21 cellular contexts compared by ENCODE assay signal in the genomic region with DNA sequence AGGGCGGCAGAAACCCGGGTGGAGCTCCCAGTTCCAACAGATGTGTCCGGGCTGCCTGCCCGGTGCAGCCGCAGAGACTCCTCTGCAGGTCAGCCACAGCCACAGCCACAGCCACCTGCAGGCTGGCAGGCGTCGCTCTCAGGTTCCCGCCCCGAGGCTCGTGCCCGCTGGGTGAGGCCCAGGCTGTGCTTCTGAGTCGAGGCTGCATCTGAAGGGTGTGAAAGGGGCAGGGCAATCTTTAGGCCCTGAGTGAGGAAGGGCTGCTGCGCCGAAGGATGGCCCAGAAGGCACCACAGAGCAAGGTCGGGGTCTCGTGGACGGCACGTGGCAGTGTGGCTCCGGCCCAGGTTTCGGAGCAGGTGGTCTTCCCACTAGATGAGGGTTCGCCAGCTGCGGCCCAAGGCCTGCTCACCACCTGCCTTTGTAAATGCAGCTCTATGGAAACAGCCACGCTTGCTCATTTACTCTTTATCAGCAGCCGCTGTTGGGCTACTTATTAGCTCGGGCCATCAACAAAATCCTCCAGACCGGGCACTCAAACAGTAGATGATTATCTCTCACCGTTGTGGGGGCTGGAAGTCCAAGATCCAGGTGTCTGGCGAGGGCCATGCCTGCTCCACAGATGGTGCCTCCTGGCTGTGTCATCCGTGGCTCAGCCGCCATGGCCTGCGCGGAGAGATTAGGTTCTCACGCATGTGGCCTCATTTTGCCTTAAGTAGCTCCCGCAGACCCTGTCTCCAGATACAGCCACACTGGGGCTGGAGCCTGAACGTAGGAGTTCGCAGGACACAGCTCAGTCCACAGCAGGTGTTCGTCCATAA. TPM values are rescaled to one million over a fixed set of nuclear protein-coding genes. Genes with fewer than 3 reads are reported as not detected.
DNase-seq lines count a peak whose midpoint lies in the region; ATAC-seq, FAIRE-seq and TF ChIP-seq lines count a peak whose summit lies in the region.
"Had no signal": no experiment of that assay in that cellular context is flagged by ENCODE, and none has a peak within 500 bp of the region (broad histone marks: within the 10 kb centered on the region; RNA-seq: fewer than 3 reads in every experiment).

No MANE protein-coding gene starts in this region.

- 95% methylated on average over 26 of the region's 37 CpGs; no CpG with 5 or more reads in 1 of the 2 experiments for WGBS in IMR-90 (ENCODE audit: extremely low coverage in 2 of 2, insufficient read length in 1 of 2), 2 experiments
- WGBS in K562 (ENCODE audit: insufficient coverage, low coverage, missing lambda C conversion rate) = 77% methylated on average over 21 of the region's 37 CpGs
- 49% methylated on average over 24 of the region's 37 CpGs for WGBS in HepG2 (ENCODE audit: low lambda C conversion rate)
- WGBS in spleen, 5 donors = 92 to 96% (median 93%) methylated on average over 31 to 37 of the region's 37 CpGs

- TF ChIP-seq POLR2A in IMR-90 (IDR thresholded peaks at IDR 0.05; ENCODE audit: low read depth, low read length) (no peak), K562 (conservative IDR thresholded peaks at IDR 0.05) (no peak), HepG2 (IDR thresholded peaks at IDR 0.05; ENCODE audit: insufficient read depth in 1 of 2, low read depth in 2 of 2, low read length in 2 of 2) (no peak), spleen (IDR thresholded peaks at IDR 0.05) (no peak)

- in situ Hi-C loops in IMR-90 (cut with MboI; ENCODE audit: low sequenced_read_pairs) = no loop called here
- in situ Hi-C loops in K562 (cut with MboI) = no loop called here
- in situ Hi-C loops in HepG2 (cut with HindIII; ENCODE audit: extremely low pct_ligation_motif_present, low pct_unique_long_range_greater_than_20kb) = no loop called here

- POLR2A ChIA-PET in IMR-90 (lab: Charles Lee; ENCODE audit: unreplicated experiment) (no interaction called here), K562 (lab: Yijun Ruan, JAX) (interaction anchor here (0.7 kb wide), 2 partner anchors 56 to 932 kb away, joined by 3 to 4 read pairs; no protein-coding TSS in a partner anchor), HepG2 (lab: Yijun Ruan, JAX) (no interaction called here)

- H3K23ac ChIP-seq in IMR-90 (ENCODE audit: low read depth, low read length) = no peak overlapping the region

- TF ChIP-seq RAD21 in IMR-90 (IDR thresholded peaks at IDR 0.05; ENCODE audit: low read length) (no peak), K562 (CRISPR knock-in tag; conservative IDR thresholded peaks at IDR 0.05 in 1 of 2, IDR thresholded peaks at IDR 0.05 in 1 of 2) (no peak), HepG2 (CRISPR knock-in tag; IDR thresholded peaks at IDR 0.05) (no peak)

- H3K4me3 ChIP-seq in IMR-90 (ENCODE audit: insufficient read depth, low read depth, low read length) (no peak overlapping the region), K562 (no peak overlapping the region), HepG2 (replicated peaks in 1 of 3; ENCODE audit: insufficient read depth in 1 of 3, low read depth in 2 of 3, low read length in 3 of 3) (peak overlapping the region in 1 of 3 experiments; percentile 3; a peak in 1 of 6 replicates), spleen (no peak overlapping the region)
- H3K4me3 ChIP-seq: breast epithelium, gastrocnemius medialis, GM23248, right atrium auricular region, SJCRH30 had no signal

- H2BK20ac ChIP-seq in IMR-90 (ENCODE audit: low read depth, low read length) = no peak overlapping the region

- H3K79me2 ChIP-seq in K562 (ENCODE audit: control insufficient read depth, insufficient read depth, low read length) (peaks cover 15% of the 10 kb centered on the region; the same call in 2 of the 3 replicates), HepG2 (ENCODE audit: insufficient read depth, low read length) (peaks cover 14% of the 10 kb centered on the region)

- TF ChIP-seq CTCF in IMR-90 (conservative IDR thresholded peaks at IDR 0.05; ENCODE audit: low read depth, low read length) (no peak), K562 (IDR thresholded peaks at IDR 0.05 in 2 of 3, conservative IDR thresholded peaks at IDR 0.05 in 1 of 3; ENCODE audit: insufficient read depth in 2 of 3, low read depth in 1 of 3, low read length in 3 of 3) (no peak), HepG2 (CRISPR knock-in tag; IDR thresholded peaks at IDR 0.05) (no peak), spleen (IDR thresholded peaks at IDR 0.05 in 8 of 11, conservative IDR thresholded peaks at IDR 0.05 in 3 of 11) (no peak)

- H3K18ac ChIP-seq in IMR-90 (ENCODE audit: low read depth, low read length) = no peak overlapping the region

- H2BK5ac ChIP-seq in IMR-90 (ENCODE audit: low read depth, low read length, poor library complexity, severe bottlenecking) = no peak overlapping the region

- H3K14ac ChIP-seq in IMR-90 (replicated peaks; ENCODE audit: low read depth, low read length) = no peak overlapping the region

- BruUV-seq in IMR-90 (replicated peaks; lab: Mats Ljungman, UMichigan) (no TSS peak), K562 (replicated peaks; lab: Mats Ljungman, UMichigan) (no TSS peak), HepG2 (replicated peaks; lab: Mats Ljungman, UMichigan) (no TSS peak)

- no peak for ATAC-seq in IMR-90 (ENCODE audit: low read depth)
- no peak for ATAC-seq in K562
- ATAC-seq in HepG2 = peak; percentile 88
- ATAC-seq: gastrocnemius medialis; left ventricle myocardium superior; stimulated activated naive B cell treated with anti-CD40 and anti-IgM and Interleukin-4, amounts not matched to agents 10 μg/mL and 1 μg/mL and 100 μg/mL, for 72 hours had no signal

- H3K27me3 ChIP-seq in IMR-90 (ENCODE audit: control insufficient read depth, insufficient read depth, low read length) = no peaks in the 10 kb centered on the region
- no peaks in the 10 kb centered on the region for H3K27me3 ChIP-seq in K562 (ENCODE audit: control insufficient read depth in 2 of 2, insufficient read depth in 2 of 2, low read length in 2 of 2)
- no peaks in the 10 kb centered on the region for H3K27me3 ChIP-seq in HepG2 (ENCODE audit: control insufficient read depth in 1 of 2, insufficient read depth in 2 of 2, low read length in 2 of 2)
- H3K27me3 ChIP-seq in spleen (replicated peaks in 1 of 7) = no peaks in the 10 kb centered on the region
- H3K27me3 ChIP-seq: breast epithelium, gastrocnemius medialis, right atrium auricular region, SJCRH30 had no signal

- intact Hi-C loops in IMR-90 (cut with micrococcal nuclease) = no loop called here
- intact Hi-C loops in K562 (cut with micrococcal nuclease) = no loop called here
- intact Hi-C loops in HepG2 (cut with micrococcal nuclease; ENCODE audit: unreplicated experiment) = loop anchor here (1.0 kb wide), 1 partner anchor 18 kb away; no protein-coding TSS in a partner anchor
- intact Hi-C loops in spleen (cut with DNase I; ENCODE audit: low total_unique reads) = no loop called here

- peak overlapping the region; percentile 81 for H2AK9ac ChIP-seq in IMR-90 (replicated peaks; ENCODE audit: low read depth, low read length, poor library complexity)

- no peak overlapping the region for H3K4ac ChIP-seq in IMR-90 (ENCODE audit: low read depth, low read length)

- H3K4me1 ChIP-seq in IMR-90 (ENCODE audit: control insufficient read depth, insufficient read depth, low read length) = peaks cover 16% of the 10 kb centered on the region
- peaks cover 0 to 32% of the 10 kb centered on the region in 2 experiments; a peak in 3 of 5 replicates for H3K4me1 ChIP-seq in K562 (replicated peaks in 1 of 2; ENCODE audit: control insufficient read depth in 2 of 2, insufficient read depth in 2 of 2, low read length in 2 of 2)
- H3K4me1 ChIP-seq in HepG2 (ENCODE audit: insufficient read depth, low read length) = peaks cover 38% of the 10 kb centered on the region
- peaks cover 0 to 59% (median 31%) of the 10 kb centered on the region in 6 donors for H3K4me1 ChIP-seq in spleen

- H4K20me1 ChIP-seq in IMR-90 (ENCODE audit: insufficient read depth, low read length) (peaks cover 54% of the 10 kb centered on the region), K562 (replicated peaks; ENCODE audit: control insufficient read depth, insufficient read depth, low read length) (no peaks in the 10 kb centered on the region), HepG2 (ENCODE audit: insufficient read depth, low read length) (peaks cover 22% of the 10 kb centered on the region; the same call in 1 of the 2 replicates)

- peaks cover 50% of the 10 kb centered on the region for H3K36me3 ChIP-seq in IMR-90 (ENCODE audit: control insufficient read depth, insufficient read depth, low read length)
- H3K36me3 ChIP-seq in K562 (ENCODE audit: control insufficient read depth, insufficient read depth, low read length) = peaks cover 12% of the 10 kb centered on the region; the same call in 1 of the 3 replicates
- peaks cover 1 to 27% of the 10 kb centered on the region in 2 experiments; a peak in 3 of 5 replicates for H3K36me3 ChIP-seq in HepG2 (replicated peaks in 1 of 2; ENCODE audit: control insufficient read depth in 1 of 2, insufficient read depth in 2 of 2, low read length in 2 of 2)
- H3K36me3 ChIP-seq in spleen = peaks cover 0 to 89% (median 13%) of the 10 kb centered on the region in 6 donors
- H3K36me3 ChIP-seq: breast epithelium, right atrium auricular region had no signal

- FAIRE-seq in K562 (lab: Jason Lieb, UNC) (no peak), HepG2 (lab: Jason Lieb, UNC) (peak; percentile 92)

- peaks cover 53 to 86% of the 10 kb centered on the region in 2 experiments for H3K79me1 ChIP-seq in IMR-90 (ENCODE audit: low read depth in 1 of 2, low read length in 2 of 2)

- CTCF ChIA-PET in IMR-90 (lab: Yijun Ruan, JAX) (interaction anchor here (0.9 kb wide), 1 partner anchor 10 kb away, joined by 3 read pairs; no protein-coding TSS in a partner anchor), K562 (lab: Yijun Ruan, JAX; ENCODE audit: low intra/inter-chr PET ratio) (no interaction called here), HepG2 (lab: Yijun Ruan, JAX; ENCODE audit: low intra/inter-chr PET ratio, low total read pairs) (no interaction called here)

- no peak overlapping the region for H2BK15ac ChIP-seq in IMR-90 (ENCODE audit: low read depth, low read length)

- dilution Hi-C loops in IMR-90 (cut with HindIII; ENCODE audit: low sequenced_read_pairs, unreplicated experiment) = no loop called here

- H4K91ac ChIP-seq in IMR-90 (ENCODE audit: insufficient read depth, low read depth, low read length) = no peak overlapping the region

- no peak overlapping the region for H3K27ac ChIP-seq in IMR-90 (ENCODE audit: insufficient read depth, low read length)
- no peak overlapping the region for H3K27ac ChIP-seq in K562 (ENCODE audit: extremely low read depth, low read depth, low read length)
- H3K27ac ChIP-seq in HepG2 (ENCODE audit: extremely low read length, insufficient read depth, low read length) = peak overlapping the region; percentile 52
- H3K27ac ChIP-seq in spleen = peak overlapping the region in 2 of 8 donors; percentile 27 to 75
- H3K27ac ChIP-seq: gastrocnemius medialis, GM23248, right atrium auricular region had no signal

- H2BK120ac ChIP-seq in IMR-90 (ENCODE audit: low read depth, low read length) = no peak overlapping the region

- no peak overlapping the region for H3K56ac ChIP-seq in IMR-90 (ENCODE audit: extremely low read depth, insufficient read depth, low read length)

- H2AFZ ChIP-seq in IMR-90 (replicated peaks; ENCODE audit: low read length, poor library complexity) (no peak overlapping the region), K562 (ENCODE audit: low read depth, low read length) (no peak overlapping the region), HepG2 (ENCODE audit: low read length) (no peak overlapping the region)
- H2AFZ ChIP-seq: GM23248 had no signal

- no peak overlapping the region for H2AK5ac ChIP-seq in IMR-90 (ENCODE audit: low read depth, low read length)

- no peak overlapping the region for H4K8ac ChIP-seq in IMR-90 (ENCODE audit: low read depth in 2 of 2, low read length in 2 of 2)

- H3K9me3 ChIP-seq in IMR-90 (ENCODE audit: control insufficient read depth, insufficient read depth, low read length) = peaks cover 7% of the 10 kb centered on the region; the same call in 1 of the 2 replicates
- H3K9me3 ChIP-seq in K562 (replicated peaks; ENCODE audit: control insufficient read depth, insufficient read depth, low read depth, low read length) = no peaks in the 10 kb centered on the region; the same call in 1 of the 2 replicates
- H3K9me3 ChIP-seq in HepG2 (ENCODE audit: low read length) = no peaks in the 10 kb centered on the region
- H3K9me3 ChIP-seq in spleen = peaks cover 0 to 13% (median 1%) of the 10 kb centered on the region in 8 donors
- H3K9me3 ChIP-seq: breast epithelium, gastrocnemius medialis, right atrium auricular region, SJCRH30 had no signal

- H4K5ac ChIP-seq in IMR-90 (ENCODE audit: low read depth, low read length) = no peak overlapping the region

- H3K4me2 ChIP-seq in IMR-90 (ENCODE audit: low read depth, low read length) = no peak overlapping the region
- H3K4me2 ChIP-seq in K562 (ENCODE audit: insufficient read depth, low read length) = no peak overlapping the region
- H3K4me2 ChIP-seq in HepG2 (ENCODE audit: low read depth, low read length) = peak overlapping the region; percentile 25

- H3K9ac ChIP-seq in IMR-90 (ENCODE audit: low read depth, low read length) (no peak overlapping the region), K562 (ENCODE audit: insufficient read depth in 1 of 2, low read depth in 2 of 2, low read length in 2 of 2) (0 out of 4 replicates have a peak overlapping the region, but pooled peaks of 1 of the 2 experiments have one; percentile 68), HepG2 (ENCODE audit: insufficient read depth, low read depth, low read length) (peak overlapping the region; percentile 36)
- H3K9ac ChIP-seq: GM23248 had no signal

- TF ChIP-seq EP300 in K562 (IDR thresholded peaks at IDR 0.05; ENCODE audit: low read length) = no peak
- 0 out of 4 replicates have a peak, but pooled peaks of 1 of the 2 experiments have one; percentile 8 for TF ChIP-seq EP300 in HepG2 (IDR thresholded peaks at IDR 0.05; ENCODE audit: low read depth in 2 of 2, low read length in 2 of 2)
- no peak for TF ChIP-seq EP300 in HepG2 (CRISPR knock-in tag; IDR thresholded peaks at IDR 0.05; ENCODE audit: borderline replicate concordance)

- H3K9me1 ChIP-seq in IMR-90 (ENCODE audit: insufficient read depth, low read length) (peaks cover 7% of the 10 kb centered on the region; the same call in 1 of the 2 replicates), K562 (ENCODE audit: control insufficient read depth, insufficient read depth, low read length) (no peaks in the 10 kb centered on the region)

- DNase-seq in IMR-90 (no peak), K562 (ENCODE audit: extremely low read depth in 1 of 4, low spot score in 3 of 4) (peak in 1 of 4 experiments; percentile 15), HepG2 (ENCODE audit: low spot score) (peak; percentile 80), spleen (peak; percentile 64), putamen (ENCODE audit: low spot score) (no peak), T1000 (lab: John Stamatoyannopoulos, UW) (no peak)
- no peak for DNase-seq in stimulated activated CD4-positive, alpha-beta T cell treated with anti-CD3 and anti-CD28 coated beads, Interleukin-4, amount 100 ng/mL, for 1 hour
- DNase-seq: activated CD4-positive, CD25-positive, alpha-beta regulatory T cell treated with anti-CD3 and anti-CD28 coated beads, Interleukin-2, amount 50 U/mL, for 72 hours; dermis blood vessel endothelial cell; erythroblast; gastrocnemius medialis; GM23248; Kasumi-1; left ventricle myocardium superior; NCI-H1105; NCI-H526 treated with DMSO at 0.1 percent for 48 hours; occipital lobe; SJCRH30; stimulated activated naive B cell treated with anti-CD40 and anti-IgM and Interleukin-4, amounts not matched to agents 10 μg/mL and 1 μg/mL and 100 μg/mL, for 72 hours had no signal

RNA-seq across cellular contexts. Expression of gene TFDP1, which starts 40.3 kb away (rescaled TPM):
- total RNA-seq in IMR-90 (2012; rRNA removed) (59.2 and 59.3 TPM in 2 replicates), K562 (2014; rRNA removed) (55.2 and 71.3 TPM in 2 replicates), K562 (2014; rRNA removed; fragmentation: Illumina TruSeq; extraction: Trizol) (68.1 and 69.1 TPM in 2 replicates), K562 (2015; rRNA removed; fragmentation: Illumina TruSeq; extraction: Trizol) (61.3 and 64.1 TPM in 2 replicates), K562 (2021) (115 and 120 TPM in 2 replicates), HepG2 (2016; rRNA removed; fragmentation: Illumina TruSeq; extraction: Trizol) (78.3 and 84.2 TPM in 2 replicates), spleen (10 to 100 TPM; 47.5 to 91.7 (median 59.4) TPM)
- polyA plus RNA-seq in IMR-90 (2012; rRNA removed) (97.0 and 97.8 TPM in 2 replicates), K562 (2011; rRNA removed) (70.6 and 98.1 TPM in 2 replicates), K562 (2014; fragmentation: Illumina TruSeq; extraction: Trizol) (129 and 145 TPM in 2 replicates), K562 (2014; fragmentation: Nextera tagmentation; extraction: Ambion mirVana) (10 to 100 TPM; 33.8 to 41.7 TPM), K562 (2014; rRNA removed) (102 and 134 TPM in 2 replicates), HepG2 (2011; rRNA removed) (31.6 and 38.0 TPM in 2 replicates), spleen (10 to 100 TPM; 21.7 to 42.4 (median 40.1) TPM)
- 50.0 and 55.8 TPM in 2 replicates for polyA plus RNA-seq in IMR-90 (2012; cell fraction: cytosol; rRNA removed)
- polyA plus RNA-seq in IMR-90 (2012; cell fraction: nucleus; rRNA removed; ENCODE audit: low replicate concordance) = 54.6 and 91.2 TPM in 2 replicates
- total RNA-seq in K562 (2011; cell fraction: chromatin; rRNA removed; ENCODE audit: low replicate concordance) = 47.7 and 68.4 TPM in 2 replicates
- 25.8 and 28.5 TPM in 2 replicates for total RNA-seq in K562 (2011; cell fraction: nucleolus; rRNA removed)
- total RNA-seq in K562 (2011; cell fraction: nucleoplasm; rRNA removed) = 37.4 and 47.0 TPM in 2 replicates
- 52.3 and 59.1 TPM in 2 replicates for polyA plus RNA-seq in K562 (2011; cell fraction: cytosol; rRNA removed)
- 65.1 and 75.2 TPM in 2 replicates for polyA plus RNA-seq in K562 (2011; cell fraction: nucleus; rRNA removed)
- 73.1 and 90.3 TPM in 2 replicates for polyA plus RNA-seq in K562 (2012)
- polyA minus RNA-seq in K562 (2011; rRNA and poly(A)+ RNA removed) = 61.3 and 72.6 TPM in 2 replicates
- 46.6 and 48.6 TPM in 2 replicates for polyA minus RNA-seq in K562 (2011; cell fraction: cytosol; rRNA and poly(A)+ RNA removed)
- polyA minus RNA-seq in K562 (2011; cell fraction: nucleus; rRNA and poly(A)+ RNA removed) = 20.1 and 23.3 TPM in 2 replicates
- 194 and 195 TPM in 2 replicates for total RNA-seq in HepG2 (2016; cell fraction: cytosol; rRNA removed; fragmentation: Illumina TruSeq; extraction: Trizol; ENCODE audit: low read depth)
- 67.1 and 88.3 TPM in 2 replicates for total RNA-seq in HepG2 (2016; cell fraction: insoluble cytoplasmic fraction; rRNA removed; fragmentation: Illumina TruSeq; extraction: Trizol)
- 221 and 222 TPM in 2 replicates for total RNA-seq in HepG2 (2016; cell fraction: membrane; rRNA removed; fragmentation: Illumina TruSeq; extraction: Trizol)
- total RNA-seq in HepG2 (2016; cell fraction: nucleus; rRNA removed; fragmentation: Illumina TruSeq; extraction: Trizol) = 49.7 and 57.5 TPM in 2 replicates
- 25.7 and 26.3 TPM in 2 replicates for polyA plus RNA-seq in HepG2 (2011; cell fraction: cytosol; rRNA removed)
- polyA plus RNA-seq in HepG2 (2011; cell fraction: nucleus; rRNA removed) = 37.1 and 39.8 TPM in 2 replicates
- 25.2 and 38.0 TPM in 2 replicates for polyA plus RNA-seq in HepG2 (2012)
- polyA plus RNA-seq in HepG2 (2016; cell fraction: cytosol; fragmentation: Illumina TruSeq; extraction: Trizol; ENCODE audit: low read depth) = 283 and 288 TPM in 2 replicates
- 98.5 and 123 TPM in 2 replicates for polyA plus RNA-seq in HepG2 (2016; cell fraction: insoluble cytoplasmic fraction; fragmentation: Illumina TruSeq; extraction: Trizol; ENCODE audit: low read depth)
- polyA plus RNA-seq in HepG2 (2016; cell fraction: membrane; fragmentation: Illumina TruSeq; extraction: Trizol; ENCODE audit: low read depth) = 260 and 268 TPM in 2 replicates
- 93.4 and 97.4 TPM in 2 replicates for polyA plus RNA-seq in HepG2 (2016; cell fraction: nucleus; fragmentation: Illumina TruSeq; extraction: Trizol; ENCODE audit: insufficient read depth, low read depth)
- 27.0 and 92.2 TPM in 2 replicates for polyA minus RNA-seq in HepG2 (2011; rRNA and poly(A)+ RNA removed; ENCODE audit: low replicate concordance)
- polyA minus RNA-seq in HepG2 (2011; cell fraction: cytosol; rRNA and poly(A)+ RNA removed) = 13.8 and 22.4 TPM in 2 replicates
- polyA minus RNA-seq in HepG2 (2011; cell fraction: nucleus; rRNA and poly(A)+ RNA removed) = 24.0 and 26.7 TPM in 2 replicates

RNA-seq across cellular contexts. Expression of gene DCUN1D2, which starts 53.8 kb away (rescaled TPM):
- 6.9 and 8.1 TPM in 2 replicates for total RNA-seq in IMR-90 (2012; rRNA removed)
- polyA plus RNA-seq in IMR-90 (2012; rRNA removed) = 7.9 and 11.5 TPM in 2 replicates
- 4.2 and 6.5 TPM in 2 replicates for polyA plus RNA-seq in IMR-90 (2012; cell fraction: cytosol; rRNA removed)
- polyA plus RNA-seq in IMR-90 (2012; cell fraction: nucleus; rRNA removed; ENCODE audit: low replicate concordance) = 43.9 and 65.7 TPM in 2 replicates
- total RNA-seq in K562 (2011; cell fraction: chromatin; rRNA removed; ENCODE audit: low replicate concordance) = 59.2 and 77.8 TPM in 2 replicates
- total RNA-seq in K562 (2011; cell fraction: nucleolus; rRNA removed) = 25.3 and 28.3 TPM in 2 replicates
- 33.1 and 34.6 TPM in 2 replicates for total RNA-seq in K562 (2011; cell fraction: nucleoplasm; rRNA removed)
- total RNA-seq in K562 (2014; rRNA removed) = 9.7 and 13.3 TPM in 2 replicates
- 10.0 and 11.1 TPM in 2 replicates for total RNA-seq in K562 (2014; rRNA removed; fragmentation: Illumina TruSeq; extraction: Trizol)
- total RNA-seq in K562 (2015; rRNA removed; fragmentation: Illumina TruSeq; extraction: Trizol) = 10.0 and 10.9 TPM in 2 replicates
- total RNA-seq in K562 (2021) = 12.1 and 16.8 TPM in 2 replicates
- polyA plus RNA-seq in K562 (2011; rRNA removed) = 9.9 and 12.9 TPM in 2 replicates
- 9.1 and 10.1 TPM in 2 replicates for polyA plus RNA-seq in K562 (2011; cell fraction: cytosol; rRNA removed)
- polyA plus RNA-seq in K562 (2011; cell fraction: nucleus; rRNA removed) = 19.2 and 27.0 TPM in 2 replicates
- polyA plus RNA-seq in K562 (2012) = 9.2 and 9.6 TPM in 2 replicates
- polyA plus RNA-seq in K562 (2014; fragmentation: Illumina TruSeq; extraction: Trizol) = 11.6 and 12.0 TPM in 2 replicates
- polyA plus RNA-seq in K562 (2014; fragmentation: Nextera tagmentation; extraction: Ambion mirVana) = 1 to 10 TPM; 2.1 to 2.2 TPM
- 15.8 and 16.7 TPM in 2 replicates for polyA plus RNA-seq in K562 (2014; rRNA removed)
- polyA minus RNA-seq in K562 (2011; rRNA and poly(A)+ RNA removed) = 17.1 and 18.5 TPM in 2 replicates
- 4.5 and 4.9 TPM in 2 replicates for polyA minus RNA-seq in K562 (2011; cell fraction: cytosol; rRNA and poly(A)+ RNA removed)
- polyA minus RNA-seq in K562 (2011; cell fraction: nucleus; rRNA and poly(A)+ RNA removed) = 8.6 and 10.1 TPM in 2 replicates
- 7.4 and 9.6 TPM in 2 replicates for total RNA-seq in HepG2 (2016; rRNA removed; fragmentation: Illumina TruSeq; extraction: Trizol)
- 12.3 and 13.3 TPM in 2 replicates for total RNA-seq in HepG2 (2016; cell fraction: cytosol; rRNA removed; fragmentation: Illumina TruSeq; extraction: Trizol; ENCODE audit: low read depth)
- 6.4 and 10.2 TPM in 2 replicates for total RNA-seq in HepG2 (2016; cell fraction: insoluble cytoplasmic fraction; rRNA removed; fragmentation: Illumina TruSeq; extraction: Trizol)
- total RNA-seq in HepG2 (2016; cell fraction: membrane; rRNA removed; fragmentation: Illumina TruSeq; extraction: Trizol) = 9.2 and 9.7 TPM in 2 replicates
- total RNA-seq in HepG2 (2016; cell fraction: nucleus; rRNA removed; fragmentation: Illumina TruSeq; extraction: Trizol) = 16.2 and 17.5 TPM in 2 replicates
- polyA plus RNA-seq in HepG2 (2011; rRNA removed) = 9.1 and 11.9 TPM in 2 replicates
- 7.6 and 8.0 TPM in 2 replicates for polyA plus RNA-seq in HepG2 (2011; cell fraction: cytosol; rRNA removed)
- 23.2 and 28.2 TPM in 2 replicates for polyA plus RNA-seq in HepG2 (2011; cell fraction: nucleus; rRNA removed)
- polyA plus RNA-seq in HepG2 (2012) = 11.5 and 12.0 TPM in 2 replicates
- 2.5 and 2.6 TPM in 2 replicates for polyA plus RNA-seq in HepG2 (2016; cell fraction: cytosol; fragmentation: Illumina TruSeq; extraction: Trizol; ENCODE audit: low read depth)
- polyA plus RNA-seq in HepG2 (2016; cell fraction: insoluble cytoplasmic fraction; fragmentation: Illumina TruSeq; extraction: Trizol; ENCODE audit: low read depth) = 7.2 and 9.3 TPM in 2 replicates
- 4.7 and 5.4 TPM in 2 replicates for polyA plus RNA-seq in HepG2 (2016; cell fraction: membrane; fragmentation: Illumina TruSeq; extraction: Trizol; ENCODE audit: low read depth)
- 56.9 and 58.1 TPM in 2 replicates for polyA plus RNA-seq in HepG2 (2016; cell fraction: nucleus; fragmentation: Illumina TruSeq; extraction: Trizol; ENCODE audit: insufficient read depth, low read depth)
- 6.2 and 8.7 TPM in 2 replicates for polyA minus RNA-seq in HepG2 (2011; rRNA and poly(A)+ RNA removed; ENCODE audit: low replicate concordance)
- polyA minus RNA-seq in HepG2 (2011; cell fraction: cytosol; rRNA and poly(A)+ RNA removed) = 2.3 and 2.4 TPM in 2 replicates
- polyA minus RNA-seq in HepG2 (2011; cell fraction: nucleus; rRNA and poly(A)+ RNA removed) = 17.4 and 24.3 TPM in 2 replicates
- total RNA-seq in spleen = 10 to 100 TPM; 22.7 to 33.1 (median 26.3) TPM
- 10 to 100 TPM in 2 of 3 donors, 1 to 10 TPM in 1; 6.3 to 12.7 (median 11.1) TPM for polyA plus RNA-seq in spleen

Comparison
In these comparisons a context has a peak if more than half of its experiments do, and no peak if none do; other contexts are left out.
1. DNase-seq: peak in HepG2 (single experiment) and spleen (single experiment); none in IMR-90 (single experiment), putamen (single experiment), stimulated activated CD4-positive, alpha-beta T cell treated with anti-CD3 and anti-CD28 coated beads, Interleukin-4, amount 100 ng/mL, for 1 hour (single experiment) and T1000 (single experiment).